ENCODE assay signal across 1 cellular context in the genomic region with DNA sequence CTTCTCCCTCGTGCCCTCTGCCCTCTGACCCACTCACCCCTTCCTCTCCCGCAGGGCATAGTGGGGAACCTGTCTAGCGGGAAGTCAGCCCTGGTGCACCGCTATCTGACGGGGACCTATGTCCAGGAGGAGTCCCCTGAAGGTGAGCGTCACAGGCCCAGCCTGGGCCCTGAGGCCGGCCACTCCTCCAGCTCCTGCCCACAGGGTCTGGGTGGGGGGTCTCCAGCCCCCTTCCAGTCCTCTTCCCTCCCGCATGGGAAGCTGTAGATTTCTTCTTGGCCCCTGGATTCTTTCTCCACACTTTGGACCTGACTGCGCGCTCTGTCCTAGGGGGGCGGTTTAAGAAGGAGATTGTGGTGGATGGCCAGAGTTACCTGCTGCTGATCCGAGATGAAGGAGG.
TF ChIP-seq lines count a peak whose summit lies in the region.

No MANE protein-coding gene starts in this region.

TF ChIP-seq in HEK293, 187 proteins besides CTCF, POLR2A, EP300 and RAD21 (continued from another document):
- TF ChIP-seq, protein P1, sequence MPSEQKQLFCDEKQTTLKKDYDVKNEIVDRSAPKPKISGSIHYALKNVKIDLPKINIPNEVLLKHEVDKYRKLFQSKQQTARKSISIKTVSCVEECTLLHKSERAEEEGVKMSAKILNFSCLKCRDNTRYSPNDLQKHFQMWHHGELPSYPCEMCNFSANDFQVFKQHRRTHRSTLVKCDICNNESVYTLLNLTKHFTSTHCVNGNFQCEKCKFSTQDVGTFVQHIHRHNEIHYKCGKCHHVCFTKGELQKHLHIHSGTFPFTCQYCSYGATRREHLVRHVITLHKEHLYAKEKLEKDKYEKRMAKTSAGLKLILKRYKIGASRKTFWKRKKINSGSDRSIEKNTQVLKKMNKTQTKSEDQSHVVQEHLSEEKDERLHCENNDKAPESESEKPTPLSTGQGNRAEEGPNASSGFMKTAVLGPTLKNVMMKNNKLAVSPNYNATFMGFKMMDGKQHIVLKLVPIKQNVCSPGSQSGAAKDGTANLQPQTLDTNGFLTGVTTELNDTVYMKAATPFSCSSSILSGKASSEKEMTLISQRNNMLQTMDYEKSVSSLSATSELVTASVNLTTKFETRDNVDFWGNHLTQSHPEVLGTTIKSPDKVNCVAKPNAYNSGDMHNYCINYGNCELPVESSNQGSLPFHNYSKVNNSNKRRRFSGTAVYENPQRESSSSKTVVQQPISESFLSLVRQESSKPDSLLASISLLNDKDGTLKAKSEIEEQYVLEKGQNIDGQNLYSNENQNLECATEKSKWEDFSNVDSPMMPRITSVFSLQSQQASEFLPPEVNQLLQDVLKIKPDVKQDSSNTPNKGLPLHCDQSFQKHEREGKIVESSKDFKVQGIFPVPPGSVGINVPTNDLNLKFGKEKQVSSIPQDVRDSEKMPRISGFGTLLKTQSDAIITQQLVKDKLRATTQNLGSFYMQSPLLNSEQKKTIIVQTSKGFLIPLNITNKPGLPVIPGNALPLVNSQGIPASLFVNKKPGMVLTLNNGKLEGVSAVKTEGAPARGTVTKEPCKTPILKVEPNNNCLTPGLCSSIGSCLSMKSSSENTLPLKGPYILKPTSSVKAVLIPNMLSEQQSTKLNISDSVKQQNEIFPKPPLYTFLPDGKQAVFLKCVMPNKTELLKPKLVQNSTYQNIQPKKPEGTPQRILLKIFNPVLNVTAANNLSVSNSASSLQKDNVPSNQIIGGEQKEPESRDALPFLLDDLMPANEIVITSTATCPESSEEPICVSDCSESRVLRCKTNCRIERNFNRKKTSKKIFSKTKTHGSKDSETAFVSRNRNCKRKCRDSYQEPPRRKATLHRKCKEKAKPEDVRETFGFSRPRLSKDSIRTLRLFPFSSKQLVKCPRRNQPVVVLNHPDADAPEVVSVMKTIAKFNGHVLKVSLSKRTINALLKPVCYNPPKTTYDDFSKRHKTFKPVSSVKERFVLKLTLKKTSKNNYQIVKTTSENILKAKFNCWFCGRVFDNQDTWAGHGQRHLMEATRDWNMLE (tag by site-specific recombination; conservative IDR thresholded peaks at IDR 0.05; ENCODE audit: low read depth), result no peak
- TF ChIP-seq ZBTB48 (tag by site-specific recombination; IDR thresholded peaks at IDR 0.05) (no peak), ZNF214 (tag by site-specific recombination; IDR thresholded peaks at IDR 0.05; ENCODE audit: borderline replicate concordance) (no peak), ZNF560 (tag by site-specific recombination; IDR thresholded peaks at IDR 0.05; ENCODE audit: borderline replicate concordance) (no peak), ZIC2 (tag by site-specific recombination; IDR thresholded peaks at IDR 0.05) (peak; percentile 64; the same call in 1 of the 2 replicates), GLIS2 (tag by site-specific recombination; IDR thresholded peaks at IDR 0.05) (peak; percentile 20; the same call in 1 of the 2 replicates), ZNF114 (tag by site-specific recombination; IDR thresholded peaks at IDR 0.05) (no peak), ZNF624 (tag by site-specific recombination; IDR thresholded peaks at IDR 0.05) (no peak), ZNF561 (tag by site-specific recombination; IDR thresholded peaks at IDR 0.05; ENCODE audit: borderline replicate concordance) (no peak), WT1 (tag by site-specific recombination; IDR thresholded peaks at IDR 0.05) (no peak), GLIS1 (tag by site-specific recombination; IDR thresholded peaks at IDR 0.05) (no peak), OSR2 (tag by site-specific recombination; IDR thresholded peaks at IDR 0.05) (no peak)
